In the genomic region with DNA sequence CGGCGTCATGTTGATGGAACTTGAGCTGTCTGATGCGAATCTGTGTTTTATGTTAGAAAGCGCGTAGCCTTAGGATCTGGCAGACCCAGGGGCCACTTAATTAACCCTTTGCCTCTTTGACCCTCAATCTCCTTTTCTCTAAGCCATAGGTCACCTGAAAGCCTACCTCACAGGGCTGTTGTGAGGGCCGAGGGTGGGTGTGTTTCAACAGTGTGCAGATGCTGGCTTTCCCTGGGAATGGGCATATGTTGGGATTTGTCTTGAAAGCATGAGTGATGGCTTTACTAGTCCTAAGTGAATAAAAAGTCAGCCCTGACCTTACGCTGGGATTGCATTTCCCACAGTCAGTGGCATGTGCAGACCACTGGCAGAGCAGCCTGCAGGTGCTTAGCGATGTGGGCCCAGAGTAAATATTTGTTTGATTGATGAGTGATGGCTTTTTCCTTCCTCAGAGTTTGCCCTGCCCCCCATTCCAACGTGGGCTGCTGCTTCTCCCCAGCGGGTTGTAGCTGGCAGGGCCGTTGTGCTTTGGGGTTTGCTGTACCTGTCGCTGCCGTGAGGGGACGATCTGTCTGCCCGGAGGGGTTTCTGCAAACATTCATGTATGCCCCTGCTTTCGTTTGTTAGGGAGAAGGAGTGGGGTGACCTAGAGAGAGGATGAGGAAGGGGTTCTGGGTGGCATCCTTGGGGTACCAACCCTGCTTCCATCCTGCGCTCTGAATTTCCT, we compare ENCODE assay signal across 3 cellular contexts.
TF ChIP-seq lines count a peak whose summit lies in the region.

No MANE protein-coding gene starts in this region.

TF ChIP-seq in SK-N-SH, 30 proteins besides CTCF, POLR2A, EP300 and RAD21 (continues in another document):
- TF ChIP-seq NFIC (IDR thresholded peaks at IDR 0.05; ENCODE audit: borderline replicate concordance) = no peak
- no peak for TF ChIP-seq POLR2AphosphoS5 (IDR thresholded peaks at IDR 0.05; ENCODE audit: low read depth, low read length)
- TF ChIP-seq, protein P1, sequence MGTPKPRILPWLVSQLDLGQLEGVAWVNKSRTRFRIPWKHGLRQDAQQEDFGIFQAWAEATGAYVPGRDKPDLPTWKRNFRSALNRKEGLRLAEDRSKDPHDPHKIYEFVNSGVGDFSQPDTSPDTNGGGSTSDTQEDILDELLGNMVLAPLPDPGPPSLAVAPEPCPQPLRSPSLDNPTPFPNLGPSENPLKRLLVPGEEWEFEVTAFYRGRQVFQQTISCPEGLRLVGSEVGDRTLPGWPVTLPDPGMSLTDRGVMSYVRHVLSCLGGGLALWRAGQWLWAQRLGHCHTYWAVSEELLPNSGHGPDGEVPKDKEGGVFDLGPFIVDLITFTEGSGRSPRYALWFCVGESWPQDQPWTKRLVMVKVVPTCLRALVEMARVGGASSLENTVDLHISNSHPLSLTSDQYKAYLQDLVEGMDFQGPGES (IDR thresholded peaks at IDR 0.05; ENCODE audit: low read depth, low read length) = no peak
- TF ChIP-seq, protein P2, sequence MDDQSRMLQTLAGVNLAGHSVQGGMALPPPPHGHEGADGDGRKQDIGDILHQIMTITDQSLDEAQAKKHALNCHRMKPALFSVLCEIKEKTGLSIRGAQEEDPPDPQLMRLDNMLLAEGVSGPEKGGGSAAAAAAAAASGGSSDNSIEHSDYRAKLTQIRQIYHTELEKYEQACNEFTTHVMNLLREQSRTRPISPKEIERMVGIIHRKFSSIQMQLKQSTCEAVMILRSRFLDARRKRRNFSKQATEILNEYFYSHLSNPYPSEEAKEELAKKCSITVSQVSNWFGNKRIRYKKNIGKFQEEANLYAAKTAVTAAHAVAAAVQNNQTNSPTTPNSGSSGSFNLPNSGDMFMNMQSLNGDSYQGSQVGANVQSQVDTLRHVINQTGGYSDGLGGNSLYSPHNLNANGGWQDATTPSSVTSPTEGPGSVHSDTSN (IDR thresholded peaks at IDR 0.05) = no peak
- no peak for TF ChIP-seq RFX5 (IDR thresholded peaks at IDR 0.05; ENCODE audit: low read length)
- no peak for TF ChIP-seq ELF1 (IDR thresholded peaks at IDR 0.05)
- TF ChIP-seq, protein P3, sequence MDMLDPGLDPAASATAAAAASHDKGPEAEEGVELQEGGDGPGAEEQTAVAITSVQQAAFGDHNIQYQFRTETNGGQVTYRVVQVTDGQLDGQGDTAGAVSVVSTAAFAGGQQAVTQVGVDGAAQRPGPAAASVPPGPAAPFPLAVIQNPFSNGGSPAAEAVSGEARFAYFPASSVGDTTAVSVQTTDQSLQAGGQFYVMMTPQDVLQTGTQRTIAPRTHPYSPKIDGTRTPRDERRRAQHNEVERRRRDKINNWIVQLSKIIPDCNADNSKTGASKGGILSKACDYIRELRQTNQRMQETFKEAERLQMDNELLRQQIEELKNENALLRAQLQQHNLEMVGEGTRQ (IDR thresholded peaks at IDR 0.05; ENCODE audit: borderline replicate concordance, low read depth, low read length) = no peak
- TF ChIP-seq TCF12 (IDR thresholded peaks at IDR 0.05) = no peak
- no peak for TF ChIP-seq FOSL2 (IDR thresholded peaks at IDR 0.05; ENCODE audit: borderline replicate concordance, low read depth)
- TF ChIP-seq RCOR1 (IDR thresholded peaks at IDR 0.05; ENCODE audit: low read length) = no peak
- TF ChIP-seq SIN3A (IDR thresholded peaks at IDR 0.05; ENCODE audit: borderline replicate concordance, low read depth, low read length) = no peak
- no peak for TF ChIP-seq GATA2 (CRISPR knock-in tag; IDR thresholded peaks at IDR 0.05)
- TF ChIP-seq TAF1 (IDR thresholded peaks at IDR 0.05; ENCODE audit: borderline replicate concordance, low read depth, low read length) = no peak
- TF ChIP-seq CHD2 (IDR thresholded peaks at IDR 0.05; ENCODE audit: low read length, partially characterized antibody) = no peak
- TF ChIP-seq RXRA (IDR thresholded peaks at IDR 0.05; ENCODE audit: borderline replicate concordance, low read depth) = no peak
- TF ChIP-seq, protein P4, sequence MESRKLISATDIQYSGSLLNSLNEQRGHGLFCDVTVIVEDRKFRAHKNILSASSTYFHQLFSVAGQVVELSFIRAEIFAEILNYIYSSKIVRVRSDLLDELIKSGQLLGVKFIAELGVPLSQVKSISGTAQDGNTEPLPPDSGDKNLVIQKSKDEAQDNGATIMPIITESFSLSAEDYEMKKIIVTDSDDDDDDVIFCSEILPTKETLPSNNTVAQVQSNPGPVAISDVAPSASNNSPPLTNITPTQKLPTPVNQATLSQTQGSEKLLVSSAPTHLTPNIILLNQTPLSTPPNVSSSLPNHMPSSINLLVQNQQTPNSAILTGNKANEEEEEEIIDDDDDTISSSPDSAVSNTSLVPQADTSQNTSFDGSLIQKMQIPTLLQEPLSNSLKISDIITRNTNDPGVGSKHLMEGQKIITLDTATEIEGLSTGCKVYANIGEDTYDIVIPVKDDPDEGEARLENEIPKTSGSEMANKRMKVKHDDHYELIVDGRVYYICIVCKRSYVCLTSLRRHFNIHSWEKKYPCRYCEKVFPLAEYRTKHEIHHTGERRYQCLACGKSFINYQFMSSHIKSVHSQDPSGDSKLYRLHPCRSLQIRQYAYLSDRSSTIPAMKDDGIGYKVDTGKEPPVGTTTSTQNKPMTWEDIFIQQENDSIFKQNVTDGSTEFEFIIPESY (IDR thresholded peaks at IDR 0.05; ENCODE audit: borderline replicate concordance, low read depth) = no peak

TF ChIP-seq in SK-N-SH treated with all-trans-retinoic acid at 6 μM for 48 hours, 23 proteins besides CTCF, POLR2A, EP300 and RAD21:
- TF ChIP-seq ZNF8 (CRISPR knock-in tag; IDR thresholded peaks at IDR 0.05) = no peak
- no peak for TF ChIP-seq SNAI2 (CRISPR knock-in tag; IDR thresholded peaks at IDR 0.05)
- TF ChIP-seq RARB (CRISPR knock-in tag; IDR thresholded peaks at IDR 0.05) = no peak

TF ChIP-seq in H1, 55 proteins besides CTCF, POLR2A, EP300 and RAD21:
- TF ChIP-seq ZNF274 (IDR thresholded peaks at IDR 0.05; ENCODE audit: borderline replicate concordance, extremely low read depth, low read length) (no peak), NRF1 (IDR thresholded peaks at IDR 0.05; ENCODE audit: low read depth, low read length) (no peak), SIX5 (IDR thresholded peaks at IDR 0.05; ENCODE audit: low read depth, low read length) (no peak), BCL11A (IDR thresholded peaks at IDR 0.05; ENCODE audit: low read depth in 2 of 2, low read length in 2 of 2) (no peak), JUND (IDR thresholded peaks at IDR 0.05; ENCODE audit: low read length) (no peak), SAP30 (IDR thresholded peaks at IDR 0.05; ENCODE audit: insufficient read depth, insufficient replicate concordance, low read length) (no peak), SP4 (IDR thresholded peaks at IDR 0.05; ENCODE audit: low read length) (no peak), NANOG (IDR thresholded peaks at IDR 0.05; ENCODE audit: insufficient read depth, low read depth, low read length, poor library complexity, severe bottlenecking) (no peak), EGR1 (IDR thresholded peaks at IDR 0.05; ENCODE audit: borderline replicate concordance, low read depth, low read length) (no peak), KDM4A (IDR thresholded peaks at IDR 0.05; ENCODE audit: low read depth, low read length, severe bottlenecking) (no peak)
